18 cellular contexts compared by ENCODE assay signal in genomic region chr3:83457516-83457915, GRCh38.
DNase-seq lines count a peak whose midpoint lies in the region; ATAC-seq and FAIRE-seq lines count a peak whose summit lies in the region.
"Had no signal": no experiment of that assay in that cellular context is flagged by ENCODE, and none has a peak within 500 bp of the region (broad histone marks: within the 10 kb centered on the region; RNA-seq: fewer than 3 reads in every experiment).

No MANE protein-coding gene starts in this region.

- H3K4me2 ChIP-seq in neuronal stem cell (ENCODE audit: insufficient read depth, low read length, poor library complexity, severe bottlenecking): no peak overlapping the region
- H3K4me2 ChIP-seq: A549, PC-9 had no signal

- H3K27ac ChIP-seq in neuronal stem cell (replicated peaks; ENCODE audit: low read length): no peak overlapping the region
- H3K27ac ChIP-seq: A549, PC-9, RWPE1 had no signal

- no peak overlapping the region for H2BK12ac ChIP-seq in neuronal stem cell (ENCODE audit: low read length)

- H3K27me3 ChIP-seq in neuronal stem cell (ENCODE audit: control insufficient read depth in 3 of 3, insufficient read depth in 3 of 3, low read depth in 1 of 3, low read length in 3 of 3): no peaks in the 10 kb centered on the region

- no peaks in the 10 kb centered on the region for H3K36me3 ChIP-seq in neuronal stem cell (replicated peaks in 1 of 2; ENCODE audit: control insufficient read depth in 2 of 2, insufficient read depth in 2 of 2, low read length in 2 of 2)

- H3K18ac ChIP-seq in neuronal stem cell (ENCODE audit: low read length): no peak overlapping the region

- H2BK5ac ChIP-seq in neuronal stem cell (ENCODE audit: low read length): no peak overlapping the region

- H3K79me1 ChIP-seq in neuronal stem cell (ENCODE audit: low read depth, low read length): no peaks in the 10 kb centered on the region

- no peak overlapping the region for H4K91ac ChIP-seq in neuronal stem cell (ENCODE audit: low read depth, low read length, poor library complexity)

- ATAC-seq in HG03457 (IDR thresholded peaks at IDR 0.05; ENCODE audit: unreplicated experiment) (no peak), GM18870 (IDR thresholded peaks at IDR 0.05; ENCODE audit: unreplicated experiment) (no peak)
- ATAC-seq: A549, HepG2 had no signal

- H4K8ac ChIP-seq in neuronal stem cell (ENCODE audit: low read depth, low read length): no peak overlapping the region

- peak overlapping the region; percentile 15 for H2AFZ ChIP-seq in neuronal stem cell (ENCODE audit: low read length)
- H2AFZ ChIP-seq: PC-9 had no signal

- H3K4me3 ChIP-seq in neuronal stem cell (ENCODE audit: low read length in 2 of 2): no peak overlapping the region
- H3K4me3 ChIP-seq: A549, PC-9 had no signal

- no peak overlapping the region for H2BK15ac ChIP-seq in neuronal stem cell (ENCODE audit: low read length)

- H3K4me1 ChIP-seq in neuronal stem cell (ENCODE audit: control insufficient read depth in 2 of 2, insufficient read depth in 1 of 2, low read depth in 1 of 2, low read length in 2 of 2): no peaks in the 10 kb centered on the region
- H3K4me1 ChIP-seq: A549 had no signal

- H2AK5ac ChIP-seq in neuronal stem cell (ENCODE audit: low read depth, low read length): no peak overlapping the region

- no CpG with 5 or more reads among the region's 2 CpGs for WGBS in neuronal stem cell (ENCODE audit: extremely low coverage in 2 of 2, insufficient read length in 2 of 2, insufficient replicate concordance in 1 of 2), 2 donors

- H3K9me3 ChIP-seq in neuronal stem cell (replicated peaks in 1 of 2; ENCODE audit: control insufficient read depth in 2 of 2, insufficient read depth in 1 of 2, low read depth in 1 of 2, low read length in 2 of 2): no peaks in the 10 kb centered on the region
- H3K9me3 ChIP-seq: A549 had no signal

- peak; percentile 1 for DNase-seq in HT1080 (ENCODE audit: low read depth)
- DNase-seq in OCI-M1 (lab: John Stamatoyannopoulos, UW): peak; percentile 30
- DNase-seq in neuronal stem cell (ENCODE audit: low spot score): no peak
- DNase-seq in NCI-H1417 (lab: John Stamatoyannopoulos, UW): no peak
- DNase-seq in NCI-H2029 treated with DMSO at 0.1 percent for 48 hours (lab: John Stamatoyannopoulos, UW): no peak
- DNase-seq: C1 segment of cervical spinal cord, DMS79 treated with DMSO at 0.1 percent for 48 hours, NCI-H1092, NCI-H510A, NCI-H774, PC-9, SIG-M5 had no signal

- no peak overlapping the region for H3K9ac ChIP-seq in neuronal stem cell (ENCODE audit: low read depth, low read length, poor library complexity)

- H3K4ac ChIP-seq in neuronal stem cell (ENCODE audit: low read length): no peak overlapping the region

- H3K14ac ChIP-seq in neuronal stem cell (ENCODE audit: low read length): no peak overlapping the region

- no peak overlapping the region for H2BK120ac ChIP-seq in neuronal stem cell (ENCODE audit: low read depth, low read length)

- H3K23ac ChIP-seq in neuronal stem cell (ENCODE audit: low read depth, low read length, poor library complexity): no peak overlapping the region

- peak; percentile 81 for FAIRE-seq in endometrium (lab: Jason Lieb, UNC)
- FAIRE-seq: A549, HepG2 had no signal

Comparison
In these comparisons a context has a peak if more than half of its experiments do, and no peak if none do; other contexts are left out.
1. DNase-seq: peak in HT1080 (single experiment) and OCI-M1 (single experiment); none in neuronal stem cell (single experiment), NCI-H1417 (0 of 3) and NCI-H2029 treated with DMSO at 0.1 percent for 48 hours (single experiment).